Comparison of ENCODE assay signal across 13 cellular contexts in genomic region chr3:66494964-66495581, GRCh38. TPM values are rescaled to one million over a fixed set of nuclear protein-coding genes. Genes with fewer than 3 reads are reported as not detected.
A peak's percentile ranks its signal among the peaks of the same experiment; 100 is the strongest.
DNase-seq lines count a peak whose midpoint lies in the region; ATAC-seq, FAIRE-seq and TF ChIP-seq lines count a peak whose summit lies in the region.
"Had no signal": no experiment of that assay in that cellular context is flagged by ENCODE, and none has a peak within 500 bp of the region (broad histone marks: within the 10 kb centered on the region; RNA-seq: fewer than 3 reads in every experiment).

No MANE protein-coding gene starts in this region.

- peaks cover 4% of the 10 kb centered on the region for H3K27me3 Mint-ChIP-seq in endothelial cell (ENCODE audit: unreplicated experiment)

- peaks cover 60% of the 10 kb centered on the region for H3K4me1 Mint-ChIP-seq in endothelial cell (ENCODE audit: unreplicated experiment)

- H3K9me3 Mint-ChIP-seq in endothelial cell (ENCODE audit: unreplicated experiment) = no peaks in the 10 kb centered on the region

- no peaks in the 10 kb centered on the region for H3K36me3 Mint-ChIP-seq in endothelial cell (ENCODE audit: low read depth, unreplicated experiment)

- no peak for TF ChIP-seq CTCF in endothelial cell (IDR thresholded peaks at IDR 0.05; ENCODE audit: unreplicated experiment)

- no peaks in the 10 kb centered on the region for H3K27me3 ChIP-seq in rectal smooth muscle tissue (ENCODE audit: control insufficient read depth, insufficient read depth, low read length)
- H3K27me3 ChIP-seq: left lung had no signal

- DNase-seq in GM19239 (ENCODE audit: insufficient read length, low spot score) (no peak), RPMI7951 (ENCODE audit: low read depth) (peak; percentile 53), endothelial cell (ENCODE audit: low spot score) (no peak), glomerular visceral epithelial cell (ENCODE audit: extremely low spot score) (no peak), NCI-H524 treated with DMSO at 0.1 percent for 48 hours (lab: John Stamatoyannopoulos, UW) (no peak)
- no peak for DNase-seq in stimulated activated CD4-positive, alpha-beta T cell treated with anti-CD3 and anti-CD28 coated beads, Interleukin-4, amount 100 ng/mL, for 24 hours
- DNase-seq: DMS 273 treated with DMSO at 0.1 percent for 48 hours, left lung, NCI-H1048 had no signal

- H3K4me1 ChIP-seq in rectal smooth muscle tissue (ENCODE audit: control insufficient read depth, insufficient read depth, low read length) = peaks cover 46% of the 10 kb centered on the region

- ATAC-seq in HG02870 (IDR thresholded peaks at IDR 0.05; ENCODE audit: unreplicated experiment) = no peak
- ATAC-seq: left lung, sciatic nerve had no signal

- no peak overlapping the region for H3K4me3 ChIP-seq in rectal smooth muscle tissue (ENCODE audit: low read length)
- H3K4me3 ChIP-seq: left lung had no signal

- H3K36me3 ChIP-seq in rectal smooth muscle tissue (ENCODE audit: control insufficient read depth, insufficient read depth, low read length) = no peaks in the 10 kb centered on the region
- H3K36me3 ChIP-seq: left lung had no signal

- no peak overlapping the region for H3K9ac ChIP-seq in rectal smooth muscle tissue (ENCODE audit: low read length)

- H3K27ac Mint-ChIP-seq in endothelial cell (ENCODE audit: unreplicated experiment) = no peak overlapping the region

- H3K4me3 Mint-ChIP-seq in endothelial cell (ENCODE audit: unreplicated experiment) = peak overlapping the region; percentile 6

- H3K27ac ChIP-seq in rectal smooth muscle tissue (ENCODE audit: low read depth, low read length) = peak overlapping the region; percentile 44
- H3K27ac ChIP-seq: left lung had no signal

- FAIRE-seq in GM19239 (lab: Jason Lieb, UNC) = peak; percentile 76
- FAIRE-seq: endothelial cell of umbilical vein had no signal

RNA-seq across cellular contexts. Expression of gene LRIG1, which starts 5.7 kb away (rescaled TPM):
- total RNA-seq in RPMI7951 (2014; rRNA removed; shearing (Covaris generic)) = 51.9 and 56.7 TPM in 2 replicates
- total RNA-seq in endothelial cell (ENCODE audit: unreplicated experiment) = 25.1 TPM
